8 cellular contexts compared by ENCODE assay signal in genomic region chr12:65881965-65882413, GRCh38. TPM values are rescaled to one million over a fixed set of nuclear protein-coding genes. Genes with fewer than 3 reads are reported as not detected.
DNase-seq lines count a peak whose midpoint lies in the region; ATAC-seq and TF ChIP-seq lines count a peak whose summit lies in the region.

No MANE protein-coding gene starts in this region.

- TF ChIP-seq CTCF in Peyer's patch (IDR thresholded peaks at IDR 0.05) (no peak), neutrophil (IDR thresholded peaks at IDR 0.05) (no peak)

- H3K4me1 ChIP-seq in Peyer's patch (peaks cover 0 to 10% (median 0%) of the 10 kb centered on the region in 4 donors), neutrophil (ENCODE audit: control insufficient read depth in 1 of 2, insufficient read depth in 1 of 2, low read depth in 1 of 2, low read length in 1 of 2) (peaks cover 41 to 61% of the 10 kb centered on the region in 2 experiments)

- H3K27me3 ChIP-seq in Peyer's patch: no peaks in the 10 kb centered on the region
- H3K27me3 ChIP-seq in neutrophil: no peaks in the 10 kb centered on the region

- no peak for ATAC-seq in GM18502 (IDR thresholded peaks at IDR 0.05; ENCODE audit: poor library complexity, unreplicated experiment)

- H3K27ac ChIP-seq in Peyer's patch (peak overlapping the region in 3 of 4 donors; percentile 23 to 44 (median 25)), neutrophil (peak overlapping the region; percentile 72)

- DNase-seq in DMS53 treated with DMSO at 0.1 percent for 48 hours (lab: John Stamatoyannopoulos, UW; ENCODE audit: unreplicated experiment): peak; percentile 28
- peak; percentile 17 to 68 (median 53) for DNase-seq in Peyer's patch
- peak; percentile 89 for DNase-seq in fibroblast of the conjunctiva (ENCODE audit: low read depth)
- DNase-seq in NCI-H146 (lab: John Stamatoyannopoulos, UW): no peak
- DNase-seq in GDM1 (lab: John Stamatoyannopoulos, UW): no peak
- no peak for DNase-seq in NCI-H128 (lab: John Stamatoyannopoulos, UW; ENCODE audit: unreplicated experiment)

- no peak for TF ChIP-seq POLR2A in Peyer's patch (IDR thresholded peaks at IDR 0.05)

- H3K4me3 ChIP-seq in Peyer's patch: peak overlapping the region in 2 of 4 donors; percentile 13 to 31
- H3K4me3 ChIP-seq in neutrophil (ENCODE audit: low read depth in 1 of 2, low read length in 1 of 2): peak overlapping the region; percentile 58 to 61

- H3K9me3 ChIP-seq in Peyer's patch: no peaks in the 10 kb centered on the region
- H3K9me3 ChIP-seq in neutrophil: no peaks in the 10 kb centered on the region

- no peaks in the 10 kb centered on the region for H3K36me3 ChIP-seq in Peyer's patch
- no peaks in the 10 kb centered on the region for H3K36me3 ChIP-seq in neutrophil

RNA-seq across cellular contexts. Expression of gene HMGA2, which starts 57.7 kb away (rescaled TPM):
- total RNA-seq in Peyer's patch: 1 to 10 TPM; 1.7 to 6.8 (median 4.2) TPM

Comparison
In these comparisons a context has a peak if more than half of its experiments do, and no peak if none do; other contexts are left out.
1. DNase-seq: peak in DMS53 treated with DMSO at 0.1 percent for 48 hours (single experiment), Peyer's patch (3 of 3) and fibroblast of the conjunctiva (single experiment); none in NCI-H146 (single experiment), GDM1 (single experiment) and NCI-H128 (single experiment).